8 cellular contexts compared by ENCODE assay signal in the genomic region with DNA sequence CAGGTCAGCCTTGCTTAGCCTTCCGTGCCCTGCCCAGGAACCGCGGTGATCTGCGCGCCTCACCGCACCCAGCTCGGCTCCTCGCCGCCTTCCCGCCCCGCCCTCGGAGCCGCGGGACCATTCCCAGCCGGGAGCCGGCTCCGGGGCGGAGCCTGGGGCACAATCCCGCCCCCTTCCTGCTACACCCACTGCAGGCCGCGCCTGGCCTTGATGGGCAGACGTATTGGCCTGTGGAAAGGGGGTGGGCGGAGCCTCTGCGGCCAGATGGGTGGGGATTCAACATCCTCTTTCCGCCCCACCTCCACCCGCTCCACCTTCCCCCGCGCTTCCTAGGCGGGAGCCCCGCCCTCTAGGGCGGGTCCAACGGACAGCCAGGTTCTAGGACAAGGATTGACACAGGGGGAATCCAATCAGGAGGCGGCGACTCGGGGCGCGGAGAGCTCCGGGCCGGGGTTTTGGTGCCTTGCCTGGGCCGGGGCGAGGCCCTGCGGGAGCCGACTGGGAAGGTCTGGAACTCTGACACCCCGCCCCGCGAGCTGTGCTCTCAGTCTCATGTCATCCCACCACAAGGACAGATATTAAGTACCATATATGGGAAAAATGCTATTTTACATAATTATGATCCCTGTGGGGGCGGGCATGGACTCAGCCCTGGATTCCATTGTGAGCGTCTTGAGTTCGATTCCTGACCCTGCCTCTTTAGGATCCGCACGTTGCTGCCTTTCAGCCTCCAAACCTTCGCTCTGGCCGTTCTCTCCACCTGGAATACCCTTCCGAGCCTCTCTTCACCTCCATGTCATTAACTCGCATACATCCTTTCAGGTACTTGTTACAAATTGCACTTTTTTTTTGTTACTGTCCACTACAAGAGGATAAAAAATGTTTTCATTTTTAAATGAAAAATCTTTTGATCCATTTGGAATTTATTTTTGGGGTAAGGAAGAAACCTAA. TPM values are rescaled to one million over a fixed set of nuclear protein-coding genes. Genes with fewer than 3 reads are reported as not detected.
DNase-seq lines count a peak whose midpoint lies in the region; ATAC-seq and TF ChIP-seq lines count a peak whose summit lies in the region.

Gene MYH9 (minus strand): TSS at position 54 of the 951 bp plus-strand sequence. CDS start 38,731 bp downstream, outside the sequence.

- H3K27ac Mint-ChIP-seq in T-helper 1 cell treated with Interleukin-12 subunit alpha and Interleukin-12 subunit beta and Interleukin-4 antibody, amounts not matched to agents 30 μg/mL and 1 μg/mL, for 36 hours: peak within 1 kb of the TSS; percentile 96

- ATAC-seq in HG02870 (IDR thresholded peaks at IDR 0.05; ENCODE audit: unreplicated experiment) (peak; percentile 72), heart right ventricle (peak; percentile 92 to 97 (median 95)), upper lobe of left lung (ENCODE audit: low FRiP score in 2 of 2) (peak; percentile 96 to 99)

- H3K4me1 ChIP-seq in heart right ventricle (peaks cover 4 to 57% (median 40%) of the 10 kb centered on the region in 9 donors), upper lobe of left lung (peaks cover 20 to 43% (median 31%) of the 10 kb centered on the region in 4 donors)

- H3K27me3 ChIP-seq in heart right ventricle (no peaks in the 10 kb centered on the region), upper lobe of left lung (no peaks in the 10 kb centered on the region)

- no peaks in the 10 kb centered on the region for H3K27me3 Mint-ChIP-seq in T-helper 1 cell treated with Interleukin-12 subunit alpha and Interleukin-12 subunit beta and Interleukin-4 antibody, amounts not matched to agents 30 μg/mL and 1 μg/mL, for 36 hours (ENCODE audit: low read depth)

- H3K9me3 ChIP-seq in heart right ventricle (no peaks in the 10 kb centered on the region), upper lobe of left lung (no peaks in the 10 kb centered on the region)

- intact Hi-C loops in heart right ventricle (cut with DNase I): loop anchor here in 8 of 10 donors (2.0 to 10.0 kb wide), 12 partner anchors 17 to 79 kb away; no protein-coding TSS in a partner anchor
- intact Hi-C loops in posterior cingulate gyrus (cut with DNase I): loop anchor here (2.0 to 5.0 kb wide), 2 partner anchors 46 to 93 kb away; partner anchors contain the start of gene TXN2

- 2% methylated on average over 55 of the region's 55 CpGs for WGBS in heart right ventricle, 2 donors
- 3 to 5% methylated on average over 30 to 49 of the region's 55 CpGs for WGBS in upper lobe of left lung, 2 donors

- TF ChIP-seq CTCF in GM13976 (IDR thresholded peaks at IDR 0.05; ENCODE audit: borderline replicate concordance, control extremely low read depth, extremely low read depth, insufficient read depth, missing control alignments) (no peak), heart right ventricle (IDR thresholded peaks at IDR 0.05) (no peak), upper lobe of left lung (IDR thresholded peaks at IDR 0.05) (peak in 2 of 6 experiments; percentile 2 to 11)

- DNase-seq in GM13976 (ENCODE audit: low spot score) (peak; percentile 100), NCI-H1694 (lab: John Stamatoyannopoulos, UW) (peak; percentile 96), amniotic stem cell (lab: John Stamatoyannopoulos, UW) (peak; percentile 97), heart right ventricle (peak; percentile 100), posterior cingulate gyrus (peak; percentile 98 to 100 (median 99)), upper lobe of left lung (peak; percentile 98 to 100)

- in situ Hi-C loops in GM13976 (cut with MboI; ENCODE audit: low sequenced_read_pairs, unreplicated experiment): no loop called here

- peak within 1 kb of the TSS; percentile 87 to 100 (median 96) for H3K4me3 ChIP-seq in heart right ventricle
- H3K4me3 ChIP-seq in upper lobe of left lung: peak within 1 kb of the TSS; percentile 45 to 99 (median 80)

- H3K36me3 Mint-ChIP-seq in T-helper 1 cell treated with Interleukin-12 subunit alpha and Interleukin-12 subunit beta and Interleukin-4 antibody, amounts not matched to agents 30 μg/mL and 1 μg/mL, for 36 hours (ENCODE audit: low read depth): peaks cover 23% of the 10 kb centered on the region

- peaks cover 35% of the 10 kb centered on the region for H3K4me1 Mint-ChIP-seq in T-helper 1 cell treated with Interleukin-12 subunit alpha and Interleukin-12 subunit beta and Interleukin-4 antibody, amounts not matched to agents 30 μg/mL and 1 μg/mL, for 36 hours (ENCODE audit: low read depth)

- peak in 3 of 4 donors; percentile 99 to 100 (median 99) for TF ChIP-seq POLR2A in upper lobe of left lung (IDR thresholded peaks at IDR 0.05)

- TF ChIP-seq EP300 in upper lobe of left lung (IDR thresholded peaks at IDR 0.05): peak in 1 of 4 donors; percentile 78

- H3K4me3 Mint-ChIP-seq in T-helper 1 cell treated with Interleukin-12 subunit alpha and Interleukin-12 subunit beta and Interleukin-4 antibody, amounts not matched to agents 30 μg/mL and 1 μg/mL, for 36 hours: peak within 1 kb of the TSS; percentile 93

- H3K36me3 ChIP-seq in heart right ventricle (peaks cover 0 to 26% (median 7%) of the 10 kb centered on the region in 9 donors), upper lobe of left lung (peaks cover 0 to 25% (median 2%) of the 10 kb centered on the region in 4 donors)

- H3K27ac ChIP-seq in heart right ventricle (peak within 1 kb of the TSS; percentile 97 to 100 (median 99)), upper lobe of left lung (peak within 1 kb of the TSS; percentile 92 to 100 (median 96))

- no peaks in the 10 kb centered on the region for H3K9me3 Mint-ChIP-seq in T-helper 1 cell treated with Interleukin-12 subunit alpha and Interleukin-12 subunit beta and Interleukin-4 antibody, amounts not matched to agents 30 μg/mL and 1 μg/mL, for 36 hours

RNA-seq across cellular contexts. Expression of gene MYH9, which starts in this region (rescaled TPM):
- total RNA-seq in heart right ventricle (100 to 1,000 TPM; 132 to 345 (median 189) TPM), upper lobe of left lung (100 to 1,000 TPM; 486 to 925 (median 599) TPM)
- 100 to 1,000 TPM; 134 to 243 TPM for polyA plus RNA-seq in heart right ventricle

Comparison
In these comparisons a context has a peak if more than half of its experiments do, and no peak if none do; other contexts are left out.
1. Peak in every context shown above with its lines: DNase-seq, ATAC-seq, H3K4me3 ChIP-seq and H3K27ac ChIP-seq.